Comparison of ENCODE assay signal across 9 cellular contexts in genomic region chr6:137951064-137951597, GRCh38.
A peak's percentile ranks its signal among the peaks of the same experiment; 100 is the strongest.
DNase-seq lines count a peak whose midpoint lies in the region; ATAC-seq and TF ChIP-seq lines count a peak whose summit lies in the region.
"Had no signal": no experiment of that assay in that cellular context is flagged by ENCODE, and none has a peak within 500 bp of the region (broad histone marks: within the 10 kb centered on the region; RNA-seq: fewer than 3 reads in every experiment).

No MANE protein-coding gene starts in this region.

- TF ChIP-seq CTCF in GM06990 (IDR thresholded peaks at IDR 0.05; ENCODE audit: insufficient read depth, low read length, poor library complexity, severe bottlenecking) (peak; percentile 42), chondrocyte (IDR thresholded peaks at IDR 0.05) (no peak)

- H3K27ac Mint-ChIP-seq in chondrocyte (ENCODE audit: unreplicated experiment) = no peak overlapping the region

- H3K4me3 ChIP-seq in GM06990 (replicated peaks; ENCODE audit: low read depth, low read length) = no peak overlapping the region
- H3K4me3 ChIP-seq: pancreas had no signal

- H3K36me3 Mint-ChIP-seq in chondrocyte (ENCODE audit: low read depth) = peaks cover 2% of the 10 kb centered on the region

- no peak overlapping the region for H3K4me3 Mint-ChIP-seq in chondrocyte (ENCODE audit: unreplicated experiment)

- H3K27me3 Mint-ChIP-seq in chondrocyte (ENCODE audit: low read depth) = peaks cover 8% of the 10 kb centered on the region

- in situ Hi-C loops in SK-MEL-5 (cut with HindIII; ENCODE audit: low pct_unique_long_range_greater_than_20kb, low sequenced_read_pairs) = no loop called here

- H3K36me3 ChIP-seq in GM06990 (ENCODE audit: control insufficient read depth, insufficient read depth, low read length) = no peaks in the 10 kb centered on the region
- H3K36me3 ChIP-seq: pancreas had no signal

- ATAC-seq in GM19438 (IDR thresholded peaks at IDR 0.05; ENCODE audit: low read depth, unreplicated experiment) = peak; percentile 68
- peak; percentile 56 for ATAC-seq in HG03103 (IDR thresholded peaks at IDR 0.05; ENCODE audit: low read depth, unreplicated experiment)

- no peaks in the 10 kb centered on the region for H3K27me3 ChIP-seq in GM06990 (replicated peaks; ENCODE audit: control insufficient read depth, insufficient read depth, low read length)
- H3K27me3 ChIP-seq: pancreas had no signal

- peaks cover 3% of the 10 kb centered on the region for H3K9me3 Mint-ChIP-seq in chondrocyte (ENCODE audit: low read depth)

- DNase-seq in GM06990 (ENCODE audit: extremely low read depth, insufficient read length) (no peak), SK-MEL-5 (ENCODE audit: low read depth, low spot score) (peak; percentile 13), chondrocyte (ENCODE audit: low spot score) (no peak), COLO668 (lab: John Stamatoyannopoulos, UW; ENCODE audit: unreplicated experiment) (no peak)
- no peak for DNase-seq in activated naive CD4-positive, alpha-beta T cell treated with Interleukin-2 at 50 U/mL for 16 hours
- no peak for DNase-seq in activated CD8-positive, alpha-beta memory T cell treated with anti-CD3 and anti-CD28 coated beads, Interleukin-2, amount 50 U/mL, for 48 hours
- DNase-seq: pancreas had no signal

- H3K4me1 Mint-ChIP-seq in chondrocyte (ENCODE audit: low read depth) = no peaks in the 10 kb centered on the region
